ENCODE assay signal across 20 cellular contexts in the genomic region with DNA sequence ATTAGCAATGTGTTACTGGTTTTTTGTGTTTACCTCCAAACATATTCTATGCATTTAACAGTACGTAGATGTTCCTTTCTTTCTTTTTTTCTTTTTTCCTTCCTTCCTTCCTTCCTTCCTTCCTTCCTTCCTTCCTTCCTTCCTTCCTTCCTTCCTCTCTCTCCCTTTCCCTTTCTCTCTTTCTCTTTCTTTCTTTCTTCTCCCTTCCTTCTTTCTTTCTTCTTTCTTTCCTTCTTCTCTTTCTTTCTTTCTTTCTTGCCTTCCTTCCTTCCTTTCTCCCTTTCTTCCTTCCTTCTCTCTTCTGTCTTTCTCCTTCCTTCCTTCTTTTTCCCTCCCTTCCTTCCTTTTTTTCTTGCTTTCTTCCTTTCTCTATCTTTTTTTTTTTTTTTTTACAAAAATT.
"Had no signal": no experiment of that assay in that cellular context is flagged by ENCODE, and none has a peak within 500 bp of the region (broad histone marks: within the 10 kb centered on the region; RNA-seq: fewer than 3 reads in every experiment).

No MANE protein-coding gene starts in this region.

- H3K36me3 Mint-ChIP-seq: activated CD8-positive, alpha-beta memory T cell treated with anti-CD3 and anti-CD28 coated beads, Interleukin-2, amount 10 ng/mL, durations not matched to agents 7 days and 5 days; activated naive CD4-positive, alpha-beta T cell treated with anti-CD3 and anti-CD28 coated beads, Interleukin-2, amount 50 U/mL, for 72 hours; T-cell had no signal

- H3K4me3 ChIP-seq: coronary artery, Peyer's patch, SJSA1 had no signal

- H3K9me3 ChIP-seq: Peyer's patch, SJSA1 had no signal

- H3K4me1 ChIP-seq: Peyer's patch had no signal

- ATAC-seq: activated CD8-positive, alpha-beta memory T cell treated with anti-CD3 and anti-CD28 coated beads, Interleukin-2, amount 10 ng/mL, durations not matched to agents 7 days and 5 days; activated naive CD4-positive, alpha-beta T cell treated with anti-CD3 and anti-CD28 coated beads, Interleukin-2, amount 50 U/mL, for 72 hours; activated naive CD8-positive, alpha-beta T cell treated with anti-CD3 and anti-CD28 coated beads, Interleukin-2, amount 50 U/mL, for 24 hours; activated T-cell treated with anti-CD3 and anti-CD28 coated beads, Interleukin-2, amount 50 U/mL, for 4 hours; T-cell had no signal

- H3K27ac Mint-ChIP-seq: activated CD8-positive, alpha-beta memory T cell treated with anti-CD3 and anti-CD28 coated beads, Interleukin-2, amount 10 ng/mL, durations not matched to agents 7 days and 5 days; activated naive CD4-positive, alpha-beta T cell treated with anti-CD3 and anti-CD28 coated beads, Interleukin-2, amount 50 U/mL, for 72 hours; activated naive CD8-positive, alpha-beta T cell treated with anti-CD3 and anti-CD28 coated beads, Interleukin-2, amount 50 U/mL, for 24 hours; T-cell had no signal

- H3K27ac ChIP-seq: coronary artery, Peyer's patch, RWPE1, SJSA1 had no signal

- H3K27me3 ChIP-seq: Peyer's patch, SJSA1 had no signal

- H3K36me3 ChIP-seq: Peyer's patch, SJSA1 had no signal

- DNase-seq: activated CD4-positive, alpha-beta T cell treated with anti-CD3 and anti-CD28 coated beads for 48 hours; activated CD4-positive, alpha-beta T cell treated with anti-CD3 and anti-CD28 coated beads, Interleukin-2, amount 50 U/mL, for 4 hours; activated CD4-positive, CD25-positive, alpha-beta regulatory T cell treated with anti-CD3 and anti-CD28 coated beads, Interleukin-2, amount 50 U/mL, for 72 hours; activated CD8-positive, alpha-beta memory T cell treated with anti-CD3 and anti-CD28 coated beads, Interleukin-2, amount 10 ng/mL, durations not matched to agents 7 days and 5 days; activated effector memory CD4-positive, alpha-beta T cell treated with anti-CD3 and anti-CD28 coated beads, Interleukin-2, amount 50 U/mL, for 16 hours; activated naive CD4-positive, alpha-beta T cell treated with Interleukin-2 at 50 U/mL for 16 hours; activated naive CD8-positive, alpha-beta T cell treated with anti-CD3 and anti-CD28 coated beads, Interleukin-2, amount 50 U/mL, for 24 hours; activated T-cell treated with anti-CD3 and anti-CD28 coated beads, Interleukin-2, amount 50 U/mL, for 4 hours; amniotic stem cell; central memory CD4-positive, alpha-beta T cell; MM.1S; NCI-H187; NK-92 treated with Interleukin-12 subunit alpha and Interleukin-12 subunit beta, amount 100 ng/mL, for 24 hours; Peyer's patch; T-cell; T-helper 2 cell had no signal

- H3K4me3 Mint-ChIP-seq: activated CD8-positive, alpha-beta memory T cell treated with anti-CD3 and anti-CD28 coated beads, Interleukin-2, amount 10 ng/mL, durations not matched to agents 7 days and 5 days; activated naive CD8-positive, alpha-beta T cell treated with anti-CD3 and anti-CD28 coated beads, Interleukin-2, amount 50 U/mL, for 24 hours; activated T-cell treated with anti-CD3 and anti-CD28 coated beads, Interleukin-2, amount 50 U/mL, for 4 hours; T-cell had no signal

- H3K27me3 Mint-ChIP-seq: activated CD8-positive, alpha-beta memory T cell treated with anti-CD3 and anti-CD28 coated beads, Interleukin-2, amount 10 ng/mL, durations not matched to agents 7 days and 5 days had no signal

- H3K4me1 Mint-ChIP-seq: activated CD8-positive, alpha-beta memory T cell treated with anti-CD3 and anti-CD28 coated beads, Interleukin-2, amount 10 ng/mL, durations not matched to agents 7 days and 5 days; activated naive CD8-positive, alpha-beta T cell treated with anti-CD3 and anti-CD28 coated beads, Interleukin-2, amount 50 U/mL, for 24 hours; T-cell had no signal
